ENCODE assay signal across 24 cellular contexts in genomic region chr5:64003966-64004365, GRCh38. TPM values are rescaled to one million over a fixed set of nuclear protein-coding genes. Genes with fewer than 3 reads are reported as not detected.
A peak's percentile ranks its signal among the peaks of the same experiment; 100 is the strongest.
DNase-seq lines count a peak whose midpoint lies in the region; ATAC-seq, FAIRE-seq and TF ChIP-seq lines count a peak whose summit lies in the region.
"Had no signal": no experiment of that assay in that cellular context is flagged by ENCODE, and none has a peak within 500 bp of the region (broad histone marks: within the 10 kb centered on the region; RNA-seq: fewer than 3 reads in every experiment).

No MANE protein-coding gene starts in this region.

- intact Hi-C loops in HepG2 (cut with micrococcal nuclease; ENCODE audit: unreplicated experiment), result no loop called here

- in situ Hi-C loops in HepG2 (cut with HindIII; ENCODE audit: extremely low pct_ligation_motif_present, low pct_unique_long_range_greater_than_20kb), result no loop called here

- H3K79me2 ChIP-seq in HepG2 (ENCODE audit: insufficient read depth, low read length), result no peaks in the 10 kb centered on the region

- no peak overlapping the region for H3K4me2 ChIP-seq in HepG2 (ENCODE audit: low read depth, low read length)
- H3K4me2 ChIP-seq: BLaER1 had no signal

- BruUV-seq in HepG2 (replicated peaks; lab: Mats Ljungman, UMichigan), result no TSS peak

- H4K20me1 ChIP-seq in HepG2 (ENCODE audit: insufficient read depth, low read length), result no peaks in the 10 kb centered on the region
- H4K20me1 ChIP-seq: BLaER1 had no signal

- H3K27ac Mint-ChIP-seq in chondrocyte (ENCODE audit: unreplicated experiment), result no peak overlapping the region
- H3K27ac Mint-ChIP-seq: CD14-positive monocyte; CD4-positive, CD25-positive, alpha-beta regulatory T cell; CD8-positive, alpha-beta memory T cell had no signal

- H3K9me3 Mint-ChIP-seq in chondrocyte (ENCODE audit: low read depth), result peaks cover 2% of the 10 kb centered on the region

- TF ChIP-seq POLR2A in GM12891 (IDR thresholded peaks at IDR 0.05; ENCODE audit: low read depth, low read length), result no peak
- TF ChIP-seq POLR2A in HepG2 (IDR thresholded peaks at IDR 0.05; ENCODE audit: insufficient read depth in 1 of 2, low read depth in 2 of 2, low read length in 2 of 2), result no peak

- FAIRE-seq in GM12891 (lab: Jason Lieb, UNC) (no peak), HepG2 (lab: Jason Lieb, UNC) (no peak)
- FAIRE-seq: A204.1, G401.6, GM12892, GM18507 had no signal

- H3K27me3 ChIP-seq in WERI-Rb-1 (ENCODE audit: insufficient read depth, low read depth, severe bottlenecking) (no peaks in the 10 kb centered on the region), HepG2 (ENCODE audit: control insufficient read depth in 1 of 2, insufficient read depth in 2 of 2, low read length in 2 of 2) (no peaks in the 10 kb centered on the region)
- H3K27me3 ChIP-seq: BE2C, BLaER1 had no signal

- H3K9me3 ChIP-seq in WERI-Rb-1 (ENCODE audit: severe bottlenecking) (no peaks in the 10 kb centered on the region), HepG2 (ENCODE audit: low read length) (peaks cover 80% of the 10 kb centered on the region)
- H3K9me3 ChIP-seq: BE2C, BLaER1 had no signal

- no peaks in the 10 kb centered on the region for H3K36me3 Mint-ChIP-seq in chondrocyte (ENCODE audit: low read depth)
- H3K36me3 Mint-ChIP-seq: CD14-positive monocyte; CD4-positive, alpha-beta memory T cell; CD4-positive, CD25-positive, alpha-beta regulatory T cell; CD8-positive, alpha-beta memory T cell had no signal

- no peaks in the 10 kb centered on the region for H3K27me3 Mint-ChIP-seq in chondrocyte (ENCODE audit: low read depth)
- H3K27me3 Mint-ChIP-seq: CD4-positive, alpha-beta memory T cell; CD4-positive, CD25-positive, alpha-beta regulatory T cell; CD8-positive, alpha-beta memory T cell had no signal

- CTCF ChIA-PET in HepG2 (lab: Yijun Ruan, JAX; ENCODE audit: low intra/inter-chr PET ratio, low total read pairs), result no interaction called here

- H3K27ac ChIP-seq in WERI-Rb-1 (no peak overlapping the region), HepG2 (ENCODE audit: extremely low read length, insufficient read depth, low read length) (no peak overlapping the region)
- H3K27ac ChIP-seq: BLaER1 had no signal

- TF ChIP-seq EP300 in HepG2 (IDR thresholded peaks at IDR 0.05; ENCODE audit: low read depth in 2 of 2, low read length in 2 of 2) (no peak), HepG2 (CRISPR knock-in tag; IDR thresholded peaks at IDR 0.05; ENCODE audit: borderline replicate concordance) (no peak)

- no peak for ATAC-seq in HepG2

- H3K4me3 ChIP-seq in WERI-Rb-1 (ENCODE audit: low read depth, low read length) (no peak overlapping the region), HepG2 (replicated peaks in 1 of 3; ENCODE audit: insufficient read depth in 1 of 3, low read depth in 2 of 3, low read length in 3 of 3) (no peak overlapping the region)
- H3K4me3 ChIP-seq: BLaER1 had no signal

- no peak overlapping the region for H3K4me3 Mint-ChIP-seq in chondrocyte (ENCODE audit: unreplicated experiment)
- H3K4me3 Mint-ChIP-seq: CD14-positive monocyte; CD4-positive, alpha-beta memory T cell; CD4-positive, CD25-positive, alpha-beta regulatory T cell; CD8-positive, alpha-beta memory T cell had no signal

- H2AFZ ChIP-seq in HepG2 (ENCODE audit: low read length), result no peak overlapping the region

- POLR2A ChIA-PET in HepG2 (lab: Yijun Ruan, JAX), result no interaction called here

- H3K36me3 ChIP-seq in WERI-Rb-1 (no peaks in the 10 kb centered on the region), HepG2 (replicated peaks in 1 of 2; ENCODE audit: control insufficient read depth in 1 of 2, insufficient read depth in 2 of 2, low read length in 2 of 2) (no peaks in the 10 kb centered on the region)
- H3K36me3 ChIP-seq: BE2C, BLaER1 had no signal

- DNase-seq in D341Med (ENCODE audit: low spot score) (peak; percentile 33), NCI-H82 (lab: John Stamatoyannopoulos, UW) (peak; percentile 93), WERI-Rb-1 (peak; percentile 80), GM12891 (ENCODE audit: insufficient read length, low spot score) (no peak), chondrocyte (ENCODE audit: low spot score) (no peak), HepG2 (ENCODE audit: low spot score) (no peak)
- DNase-seq: 8988T; ACHN; BE2C; C1 segment of cervical spinal cord; CD4-positive, alpha-beta memory T cell; CD4-positive, CD25-positive, alpha-beta regulatory T cell; CD8-positive, alpha-beta memory T cell; COR-L47; DMS79 treated with DMSO at 0.1 percent for 48 hours; GF-D8 had no signal

- H3K4me1 Mint-ChIP-seq in chondrocyte (ENCODE audit: low read depth), result no peaks in the 10 kb centered on the region
- H3K4me1 Mint-ChIP-seq: CD14-positive monocyte; CD4-positive, alpha-beta memory T cell; CD4-positive, CD25-positive, alpha-beta regulatory T cell; CD8-positive, alpha-beta memory T cell had no signal

- H3K4me1 ChIP-seq in HepG2 (ENCODE audit: insufficient read depth, low read length), result no peaks in the 10 kb centered on the region
- H3K4me1 ChIP-seq: BE2C, BLaER1 had no signal

- TF ChIP-seq RAD21 in HepG2 (CRISPR knock-in tag; IDR thresholded peaks at IDR 0.05), result no peak

- H3K9ac ChIP-seq in HepG2 (ENCODE audit: insufficient read depth, low read depth, low read length), result no peak overlapping the region
- H3K9ac ChIP-seq: BLaER1 had no signal

- TF ChIP-seq CTCF in WERI-Rb-1 (IDR thresholded peaks at IDR 0.05; ENCODE audit: low read depth, low read length) (no peak), chondrocyte (IDR thresholded peaks at IDR 0.05) (no peak), HepG2 (CRISPR knock-in tag; IDR thresholded peaks at IDR 0.05) (no peak)

- 0% methylated on average over 3 of the region's 3 CpGs for WGBS in HepG2 (ENCODE audit: low lambda C conversion rate)

TF ChIP-seq in GM12891, 5 proteins besides CTCF, POLR2A, EP300 and RAD21:
- TF ChIP-seq PAX5 (IDR thresholded peaks at IDR 0.05; ENCODE audit: insufficient read depth, low read length, severe bottlenecking) (no peak), SPI1 (IDR thresholded peaks at IDR 0.05; ENCODE audit: low read depth, low read length) (no peak), TAF1 (IDR thresholded peaks at IDR 0.05; ENCODE audit: low read depth, low read length) (no peak), POLR2AphosphoS5 (IDR thresholded peaks at IDR 0.05; ENCODE audit: low read depth, low read length) (no peak), POU2F2 (IDR thresholded peaks at IDR 0.05; ENCODE audit: low read depth, low read length) (no peak)

TF ChIP-seq in HepG2, 621 proteins besides CTCF, POLR2A, EP300 and RAD21 (continues in another document):
- TF ChIP-seq, protein P1, sequence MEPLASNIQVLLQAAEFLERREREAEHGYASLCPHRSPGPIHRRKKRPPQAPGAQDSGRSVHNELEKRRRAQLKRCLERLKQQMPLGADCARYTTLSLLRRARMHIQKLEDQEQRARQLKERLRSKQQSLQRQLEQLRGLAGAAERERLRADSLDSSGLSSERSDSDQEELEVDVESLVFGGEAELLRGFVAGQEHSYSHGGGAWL (CRISPR knock-in tag; IDR thresholded peaks at IDR 0.05), result no peak
- TF ChIP-seq ZFX (CRISPR knock-in tag; IDR thresholded peaks at IDR 0.05; ENCODE audit: low read depth) (no peak), SNAI1 (CRISPR knock-in tag; IDR thresholded peaks at IDR 0.05; ENCODE audit: borderline replicate concordance) (no peak), ZNF138 (CRISPR knock-in tag; IDR thresholded peaks at IDR 0.05; ENCODE audit: low read depth) (no peak), MZF1 (CRISPR knock-in tag; IDR thresholded peaks at IDR 0.05; ENCODE audit: borderline replicate concordance) (no peak), KLF15 (CRISPR knock-in tag; IDR thresholded peaks at IDR 0.05; ENCODE audit: borderline replicate concordance) (no peak)
- TF ChIP-seq, protein P2, sequence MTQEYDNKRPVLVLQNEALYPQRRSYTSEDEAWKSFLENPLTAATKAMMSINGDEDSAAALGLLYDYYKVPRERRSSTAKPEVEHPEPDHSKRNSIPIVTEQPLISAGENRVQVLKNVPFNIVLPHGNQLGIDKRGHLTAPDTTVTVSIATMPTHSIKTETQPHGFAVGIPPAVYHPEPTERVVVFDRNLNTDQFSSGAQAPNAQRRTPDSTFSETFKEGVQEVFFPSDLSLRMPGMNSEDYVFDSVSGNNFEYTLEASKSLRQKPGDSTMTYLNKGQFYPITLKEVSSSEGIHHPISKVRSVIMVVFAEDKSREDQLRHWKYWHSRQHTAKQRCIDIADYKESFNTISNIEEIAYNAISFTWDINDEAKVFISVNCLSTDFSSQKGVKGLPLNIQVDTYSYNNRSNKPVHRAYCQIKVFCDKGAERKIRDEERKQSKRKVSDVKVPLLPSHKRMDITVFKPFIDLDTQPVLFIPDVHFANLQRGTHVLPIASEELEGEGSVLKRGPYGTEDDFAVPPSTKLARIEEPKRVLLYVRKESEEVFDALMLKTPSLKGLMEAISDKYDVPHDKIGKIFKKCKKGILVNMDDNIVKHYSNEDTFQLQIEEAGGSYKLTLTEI (CRISPR knock-in tag; conservative IDR thresholded peaks at IDR 0.05), result no peak

RNA-seq across cellular contexts. Expression of gene HTR1A, which starts 41.7 kb away (rescaled TPM):
- not detected for polyA plus RNA-seq in GM12891 (2012; ENCODE audit: low read depth, missing spikeins)
- not detected in 3 replicates for total RNA-seq in chondrocyte
- total RNA-seq in HepG2 (2016; rRNA removed; fragmentation: Illumina TruSeq; extraction: Trizol), result not detected in 2 replicates
- not detected in 2 replicates for total RNA-seq in HepG2 (2016; cell fraction: cytosol; rRNA removed; fragmentation: Illumina TruSeq; extraction: Trizol; ENCODE audit: low read depth)
- not detected in 2 replicates for total RNA-seq in HepG2 (2016; cell fraction: insoluble cytoplasmic fraction; rRNA removed; fragmentation: Illumina TruSeq; extraction: Trizol)
- total RNA-seq in HepG2 (2016; cell fraction: membrane; rRNA removed; fragmentation: Illumina TruSeq; extraction: Trizol), result not detected in 2 replicates
- total RNA-seq in HepG2 (2016; cell fraction: nucleus; rRNA removed; fragmentation: Illumina TruSeq; extraction: Trizol), result not detected in 2 replicates
- not detected in 2 replicates for polyA plus RNA-seq in HepG2 (2011; rRNA removed)
- not detected in 2 replicates for polyA plus RNA-seq in HepG2 (2011; cell fraction: cytosol; rRNA removed)
- polyA plus RNA-seq in HepG2 (2011; cell fraction: nucleus; rRNA removed), result not detected in 2 replicates
- polyA plus RNA-seq in HepG2 (2012), result not detected in 2 replicates
- polyA plus RNA-seq in HepG2 (2016; cell fraction: cytosol; fragmentation: Illumina TruSeq; extraction: Trizol; ENCODE audit: low read depth), result not detected in 2 replicates
- not detected in 2 replicates for polyA plus RNA-seq in HepG2 (2016; cell fraction: insoluble cytoplasmic fraction; fragmentation: Illumina TruSeq; extraction: Trizol; ENCODE audit: low read depth)
- polyA plus RNA-seq in HepG2 (2016; cell fraction: membrane; fragmentation: Illumina TruSeq; extraction: Trizol; ENCODE audit: low read depth), result not detected in 2 replicates
- polyA plus RNA-seq in HepG2 (2016; cell fraction: nucleus; fragmentation: Illumina TruSeq; extraction: Trizol; ENCODE audit: insufficient read depth, low read depth), result not detected in 2 replicates
- polyA minus RNA-seq in HepG2 (2011; rRNA and poly(A)+ RNA removed; ENCODE audit: low replicate concordance), result not detected in 2 replicates
- not detected in 2 replicates for polyA minus RNA-seq in HepG2 (2011; cell fraction: cytosol; rRNA and poly(A)+ RNA removed)
- not detected in 2 replicates for polyA minus RNA-seq in HepG2 (2011; cell fraction: nucleus; rRNA and poly(A)+ RNA removed)
- total RNA-seq: A673; CD4-positive, alpha-beta memory T cell; CD4-positive, CD25-positive, alpha-beta regulatory T cell; CD8-positive, alpha-beta memory T cell had no signal
- polyA plus RNA-seq: AG04450; CD14-positive monocyte; CD4-positive, alpha-beta memory T cell; CD4-positive, CD25-positive, alpha-beta regulatory T cell; CD8-positive, alpha-beta memory T cell had no signal

Comparison
In these comparisons a context has a peak if more than half of its experiments do, and no peak if none do; other contexts are left out.
1. DNase-seq: peak in D341Med (single experiment), NCI-H82 (single experiment) and WERI-Rb-1 (single experiment); none in GM12891 (single experiment), chondrocyte (single experiment) and HepG2 (single experiment).